8 cellular contexts compared by ENCODE assay signal in genomic region chr1:226064168-226064815, GRCh38. TPM values are rescaled to one million over a fixed set of nuclear protein-coding genes. Genes with fewer than 3 reads are reported as not detected.
A peak's percentile ranks its signal among the peaks of the same experiment; 100 is the strongest.
DNase-seq lines count a peak whose midpoint lies in the region; ATAC-seq and TF ChIP-seq lines count a peak whose summit lies in the region.

No MANE protein-coding gene starts in this region.

- H2AFZ ChIP-seq in ACC112 (ENCODE audit: low read length, unreplicated experiment) (no peak overlapping the region), OCI-LY7 (ENCODE audit: low read length) (no peak overlapping the region)

- peak; percentile 25 for TF ChIP-seq POLR2A in breast epithelium (IDR thresholded peaks at IDR 0.05)
- TF ChIP-seq POLR2A in transverse colon (IDR thresholded peaks at IDR 0.05), result peak; percentile 75

- H3K79me2 ChIP-seq in ACC112 (ENCODE audit: control insufficient read depth, insufficient read depth, low read length, unreplicated experiment) (peaks cover 59% of the 10 kb centered on the region), OCI-LY7 (ENCODE audit: insufficient read depth, low read depth, low read length) (peaks cover 67% of the 10 kb centered on the region)

- TSS peak; percentile 68 for BruUV-seq in OCI-LY7 (replicated peaks; lab: Mats Ljungman, UMichigan)

- POLR2A ChIA-PET in OCI-LY7 (lab: Charles Lee), result interaction anchor here (0.7 to 2.7 kb wide), 11 partner anchors 10 to 123 kb away, joined by 3 to 10 read pairs (median 4); partner anchors contain the start of gene LEFTY2

- H3K9me2 ChIP-seq in OCI-LY7 (ENCODE audit: insufficient read depth, low read length), result no peaks in the 10 kb centered on the region

- DNase-seq in GM06990 (ENCODE audit: extremely low read depth, insufficient read length) (peak; percentile 30), OCI-LY7 (ENCODE audit: low spot score) (peak; percentile 45), breast epithelium (ENCODE audit: low spot score in 2 of 2) (no peak), lower lobe of right lung (no peak), transverse colon (no peak)

- TF ChIP-seq CTCF in GM06990 (IDR thresholded peaks at IDR 0.05; ENCODE audit: insufficient read depth, low read length, poor library complexity, severe bottlenecking), result peak; percentile 62
- TF ChIP-seq CTCF in OCI-LY7 (conservative IDR thresholded peaks at IDR 0.05; ENCODE audit: low read length), result peak; percentile 81
- peak; percentile 86 to 96 (median 88) for TF ChIP-seq CTCF in breast epithelium (IDR thresholded peaks at IDR 0.05)
- TF ChIP-seq CTCF in lower lobe of right lung (IDR thresholded peaks at IDR 0.05), result peak; percentile 60
- TF ChIP-seq CTCF in transverse colon (IDR thresholded peaks at IDR 0.05), result peak; percentile 70 to 96 (median 74)

- peaks cover 44% of the 10 kb centered on the region for H4K20me1 ChIP-seq in OCI-LY7 (ENCODE audit: insufficient read depth, low read length)

- H3K4me3 ChIP-seq in ACC112 (ENCODE audit: low read depth, low read length) (peak overlapping the region; percentile 91), GM06990 (replicated peaks; ENCODE audit: low read depth, low read length) (peak overlapping the region; percentile 89), OCI-LY7 (ENCODE audit: low read depth, low read length, poor library complexity, severe bottlenecking) (peak overlapping the region; percentile 89), breast epithelium (peak overlapping the region; percentile 83 to 95 (median 86)), lower lobe of right lung (peak overlapping the region; percentile 73), transverse colon (peak overlapping the region; percentile 82 to 89 (median 86))

- H3K36me3 ChIP-seq in ACC112 (ENCODE audit: insufficient read depth, low read length), result peaks cover 29% of the 10 kb centered on the region
- H3K36me3 ChIP-seq in GM06990 (ENCODE audit: control insufficient read depth, insufficient read depth, low read length), result peaks cover 7% of the 10 kb centered on the region
- peaks cover 57% of the 10 kb centered on the region for H3K36me3 ChIP-seq in OCI-LY7 (ENCODE audit: insufficient read depth, low read length)
- H3K36me3 ChIP-seq in breast epithelium, result no peaks in the 10 kb centered on the region
- H3K36me3 ChIP-seq in lower lobe of right lung, result peaks cover 48% of the 10 kb centered on the region
- H3K36me3 ChIP-seq in transverse colon, result peaks cover 0 to 32% (median 13%) of the 10 kb centered on the region in 4 donors

- H3K4me1 ChIP-seq in ACC112 (ENCODE audit: control insufficient read depth, insufficient read depth, low read length, unreplicated experiment) (peaks cover 25% of the 10 kb centered on the region), OCI-LY7 (ENCODE audit: insufficient read depth, low read length, poor library complexity, severe bottlenecking) (peaks cover 33% of the 10 kb centered on the region), breast epithelium (peaks cover 5 to 21% of the 10 kb centered on the region in 2 donors), lower lobe of right lung (peaks cover 62% of the 10 kb centered on the region), transverse colon (peaks cover 44 to 63% (median 52%) of the 10 kb centered on the region in 4 donors)

- peak overlapping the region; percentile 70 for H3K4me2 ChIP-seq in OCI-LY7 (ENCODE audit: low read length)

- no peak for TF ChIP-seq EP300 in transverse colon (IDR thresholded peaks at IDR 0.05; ENCODE audit: low read depth)

- intact Hi-C loops in OCI-LY7 (cut with micrococcal nuclease; ENCODE audit: unreplicated experiment), result loop anchor here (1.0 to 5.0 kb wide), 6 partner anchors 19 to 597 kb away; partner anchors contain the start of genes ACBD3 and PARP1
- intact Hi-C loops in breast epithelium (cut with DNase I; ENCODE audit: low total_unique reads), result loop anchor here (5.0 kb wide), 1 partner anchor 58 kb away; no protein-coding TSS in a partner anchor
- intact Hi-C loops in lower lobe of right lung (cut with DNase I), result loop anchor here (5.0 kb wide), 1 partner anchor 62 kb away; no protein-coding TSS in a partner anchor
- intact Hi-C loops in transverse colon (cut with DNase I; ENCODE audit: low total_unique reads), result loop anchor here (5.0 kb wide), 1 partner anchor 58 kb away; no protein-coding TSS in a partner anchor

- peak overlapping the region; percentile 97 for H3K27ac ChIP-seq in ACC112 (ENCODE audit: low read depth, low read length)
- H3K27ac ChIP-seq in OCI-LY7 (ENCODE audit: low read depth, low read length, poor library complexity, severe bottlenecking), result peak overlapping the region; percentile 92
- peak overlapping the region; percentile 98 to 99 for H3K27ac ChIP-seq in breast epithelium
- peak overlapping the region; percentile 99 for H3K27ac ChIP-seq in lower lobe of right lung
- H3K27ac ChIP-seq in transverse colon, result peak overlapping the region; percentile 99 to 100 (median 100)

- H3K9me3 ChIP-seq in OCI-LY7 (ENCODE audit: low read length) (no peaks in the 10 kb centered on the region), breast epithelium (no peaks in the 10 kb centered on the region), lower lobe of right lung (no peaks in the 10 kb centered on the region), transverse colon (no peaks in the 10 kb centered on the region)

- CTCF ChIA-PET in OCI-LY7 (lab: Charles Lee; ENCODE audit: unreplicated experiment), result interaction anchor here (0.6 to 1.1 kb wide), 11 partner anchors 13 to 68 kb away, joined by 3 to 10 read pairs (median 3); no protein-coding TSS in a partner anchor

- ATAC-seq in lower lobe of right lung (peak in 1 of 2 donors; percentile 37), HG03025 (IDR thresholded peaks at IDR 0.05; ENCODE audit: low FRiP score, unreplicated experiment) (no peak), GM21447 (IDR thresholded peaks at IDR 0.05; ENCODE audit: unreplicated experiment) (no peak)

- H3K27me3 ChIP-seq in ACC112 (ENCODE audit: insufficient read depth, low read length) (no peaks in the 10 kb centered on the region), GM06990 (replicated peaks; ENCODE audit: control insufficient read depth, insufficient read depth, low read length) (no peaks in the 10 kb centered on the region), breast epithelium (no peaks in the 10 kb centered on the region), lower lobe of right lung (ENCODE audit: low read depth) (no peaks in the 10 kb centered on the region), transverse colon (no peaks in the 10 kb centered on the region)

- in situ Hi-C loops in transverse colon (cut with MboI; ENCODE audit: low pct_ligation_motif_present in 1 of 4, low pct_unique_long_range_greater_than_20kb in 1 of 4, low sequenced_read_pairs in 3 of 4), result loop anchor here in 1 of 4 donors (5.0 to 10.0 kb wide), 2 partner anchors 61 to 67 kb away; partner anchors contain the start of gene SDE2

- 0% methylated on average over 12 to 13 of the region's 13 CpGs for WGBS in transverse colon (ENCODE audit: low coverage in 1 of 2), 2 donors

RNA-seq across cellular contexts. Expression of gene H3-3A, which starts 1.8 kb away (rescaled TPM):
- total RNA-seq in OCI-LY7 (2014; rRNA removed; shearing (Covaris generic)), result 365 and 416 TPM in 2 replicates
- 661 and 742 TPM in 2 replicates for total RNA-seq in OCI-LY7 (2022)
- total RNA-seq in breast epithelium, result 100 to 1,000 TPM; 287 to 603 (median 462) TPM
- 504 TPM for total RNA-seq in lower lobe of right lung
- 100 to 1,000 TPM; 128 to 557 (median 501) TPM for total RNA-seq in transverse colon

Comparison
In these comparisons a context has a peak if more than half of its experiments do, and no peak if none do; other contexts are left out.
1. DNase-seq: peak in GM06990 (single experiment) and OCI-LY7 (single experiment); none in breast epithelium (0 of 2), lower lobe of right lung (single experiment) and transverse colon (single experiment).
2. Peak in every context shown above with its lines, with median percentiles within 50 percentile points of each other: H3K27ac ChIP-seq, H3K4me3 ChIP-seq and CTCF ChIP-seq.